Comparison of ENCODE assay signal across 22 cellular contexts in genomic region chr10:34372509-34372908, GRCh38.
DNase-seq lines count a peak whose midpoint lies in the region; ATAC-seq, FAIRE-seq and TF ChIP-seq lines count a peak whose summit lies in the region.
"Had no signal": no experiment of that assay in that cellular context is flagged by ENCODE, and none has a peak within 500 bp of the region (broad histone marks: within the 10 kb centered on the region; RNA-seq: fewer than 3 reads in every experiment).

No MANE protein-coding gene starts in this region.

- no peak overlapping the region for H3K23ac ChIP-seq in IMR-90 (ENCODE audit: low read depth, low read length)

- H3K27me3 Mint-ChIP-seq in activated CD4-positive, alpha-beta T cell treated with anti-CD3 and anti-CD28 coated beads, Interleukin-2, amount 10 ng/mL, durations not matched to agents 7 days and 5 days, result no peaks in the 10 kb centered on the region
- H3K27me3 Mint-ChIP-seq: CD4-positive, alpha-beta T cell had no signal

- DNase-seq in HepG2 (ENCODE audit: low spot score) (no peak), right lobe of liver (no peak), IMR-90 (no peak), AML-193 (lab: John Stamatoyannopoulos, UW) (no peak), NCI-H146 treated with DMSO at 0.1 percent for 48 hours (lab: John Stamatoyannopoulos, UW; ENCODE audit: unreplicated experiment) (no peak)
- no peak for DNase-seq in activated CD4-positive, alpha-beta T cell treated with anti-CD3 and anti-CD28 coated beads, Interleukin-2, amount 10 ng/mL, durations not matched to agents 7 days and 5 days
- DNase-seq: ACHN; Calu3; CD4-positive, alpha-beta T cell; COR-L47; DMS53; DMS79 treated with DMSO at 0.1 percent for 48 hours; GF-D8; H7; HCEC 1CT had no signal

- no peaks in the 10 kb centered on the region for H3K4me1 ChIP-seq in HepG2 (ENCODE audit: insufficient read depth, low read length)
- H3K4me1 ChIP-seq in right lobe of liver, result no peaks in the 10 kb centered on the region
- peaks cover 35% of the 10 kb centered on the region for H3K4me1 ChIP-seq in HUES48 (ENCODE audit: control insufficient read depth, insufficient read depth, low read length)
- no peaks in the 10 kb centered on the region for H3K4me1 ChIP-seq in IMR-90 (ENCODE audit: control insufficient read depth, insufficient read depth, low read length)

- H2BK120ac ChIP-seq in IMR-90 (ENCODE audit: low read depth, low read length), result no peak overlapping the region

- no peak overlapping the region for H2BK15ac ChIP-seq in IMR-90 (ENCODE audit: low read depth, low read length)

- CTCF ChIA-PET in HepG2 (lab: Yijun Ruan, JAX; ENCODE audit: low intra/inter-chr PET ratio, low total read pairs) (no interaction called here), IMR-90 (lab: Yijun Ruan, JAX) (interaction anchor here (0.8 kb wide), 1 partner anchor 270 kb away, joined by 4 read pairs; no protein-coding TSS in a partner anchor)
- CTCF ChIA-PET in activated CD4-positive, alpha-beta T cell treated with anti-CD3 and anti-CD28 coated beads, Interleukin-2, amount 10 ng/mL, durations not matched to agents 7 days and 5 days (lab: Charles Lee), result no interaction called here

- no peak overlapping the region for H3K4ac ChIP-seq in IMR-90 (ENCODE audit: low read depth, low read length)

- H3K27me3 ChIP-seq in HepG2 (ENCODE audit: control insufficient read depth in 1 of 2, insufficient read depth in 2 of 2, low read length in 2 of 2), result no peaks in the 10 kb centered on the region
- no peaks in the 10 kb centered on the region for H3K27me3 ChIP-seq in right lobe of liver
- H3K27me3 ChIP-seq in HUES48 (ENCODE audit: control insufficient read depth, insufficient read depth, low read length), result no peaks in the 10 kb centered on the region
- no peaks in the 10 kb centered on the region for H3K27me3 ChIP-seq in IMR-90 (ENCODE audit: control insufficient read depth, insufficient read depth, low read length)

- H3K9me3 Mint-ChIP-seq in activated CD4-positive, alpha-beta T cell treated with anti-CD3 and anti-CD28 coated beads, Interleukin-2, amount 10 ng/mL, durations not matched to agents 7 days and 5 days, result no peaks in the 10 kb centered on the region
- H3K9me3 Mint-ChIP-seq: CD4-positive, alpha-beta T cell had no signal

- no peak overlapping the region for H2BK20ac ChIP-seq in IMR-90 (ENCODE audit: low read depth, low read length)

- intact Hi-C loops in HepG2 (cut with micrococcal nuclease; ENCODE audit: unreplicated experiment) (no loop called here), right lobe of liver (cut with DNase I) (no loop called here), IMR-90 (cut with micrococcal nuclease) (loop anchor here (10.0 kb wide), 1 partner anchor 252 kb away; no protein-coding TSS in a partner anchor)

- POLR2A ChIA-PET in HepG2 (lab: Yijun Ruan, JAX), result no interaction called here
- POLR2A ChIA-PET in IMR-90 (lab: Charles Lee; ENCODE audit: unreplicated experiment), result no interaction called here
- POLR2A ChIA-PET in activated CD4-positive, alpha-beta T cell treated with anti-CD3 and anti-CD28 coated beads, Interleukin-2, amount 10 ng/mL, durations not matched to agents 7 days and 5 days (lab: Charles Lee), result no interaction called here

- H3K36me3 Mint-ChIP-seq in activated CD4-positive, alpha-beta T cell treated with anti-CD3 and anti-CD28 coated beads, Interleukin-2, amount 10 ng/mL, durations not matched to agents 7 days and 5 days (ENCODE audit: low read depth), result no peaks in the 10 kb centered on the region
- H3K36me3 Mint-ChIP-seq: CD14-positive monocyte had no signal

- H3K9ac ChIP-seq in HepG2 (ENCODE audit: insufficient read depth, low read depth, low read length) (no peak overlapping the region), HUES48 (ENCODE audit: low read depth, low read length) (no peak overlapping the region), IMR-90 (ENCODE audit: low read depth, low read length) (no peak overlapping the region)

- H3K4me1 Mint-ChIP-seq in activated CD4-positive, alpha-beta T cell treated with anti-CD3 and anti-CD28 coated beads, Interleukin-2, amount 10 ng/mL, durations not matched to agents 7 days and 5 days, result peaks cover 17% of the 10 kb centered on the region

- no peak overlapping the region for H3K27ac Mint-ChIP-seq in activated CD4-positive, alpha-beta T cell treated with anti-CD3 and anti-CD28 coated beads, Interleukin-2, amount 10 ng/mL, durations not matched to agents 7 days and 5 days
- H3K27ac Mint-ChIP-seq: CD14-positive monocyte; CD4-positive, alpha-beta T cell had no signal

- no peak overlapping the region for H4K8ac ChIP-seq in IMR-90 (ENCODE audit: low read depth in 2 of 2, low read length in 2 of 2)

- H2AFZ ChIP-seq in HepG2 (ENCODE audit: low read length), result no peak overlapping the region
- H2AFZ ChIP-seq in IMR-90 (replicated peaks; ENCODE audit: low read length, poor library complexity), result no peak overlapping the region

- no peaks in the 10 kb centered on the region for H3K79me1 ChIP-seq in IMR-90 (ENCODE audit: low read depth in 1 of 2, low read length in 2 of 2)

- H2AK5ac ChIP-seq in IMR-90 (ENCODE audit: low read depth, low read length), result no peak overlapping the region

- no TSS peak for BruUV-seq in HepG2 (replicated peaks; lab: Mats Ljungman, UMichigan)
- no TSS peak for BruUV-seq in IMR-90 (replicated peaks; lab: Mats Ljungman, UMichigan)

- in situ Hi-C loops in HepG2 (cut with HindIII; ENCODE audit: extremely low pct_ligation_motif_present, low pct_unique_long_range_greater_than_20kb), result no loop called here
- in situ Hi-C loops in IMR-90 (cut with MboI; ENCODE audit: low sequenced_read_pairs), result no loop called here

- H3K4me3 ChIP-seq in HepG2 (replicated peaks in 1 of 3; ENCODE audit: insufficient read depth in 1 of 3, low read depth in 2 of 3, low read length in 3 of 3) (no peak overlapping the region), right lobe of liver (no peak overlapping the region), HUES48 (ENCODE audit: low read depth, low read length) (no peak overlapping the region), IMR-90 (ENCODE audit: insufficient read depth, low read depth, low read length) (no peak overlapping the region)

- H3K27ac ChIP-seq in HepG2 (ENCODE audit: extremely low read length, insufficient read depth, low read length), result no peak overlapping the region
- H3K27ac ChIP-seq in right lobe of liver, result no peak overlapping the region
- H3K27ac ChIP-seq in HUES48 (ENCODE audit: low read depth, low read length), result peak overlapping the region; percentile 77
- H3K27ac ChIP-seq in IMR-90 (ENCODE audit: insufficient read depth, low read length), result no peak overlapping the region
- H3K27ac ChIP-seq: 22Rv1 had no signal

- H3K9me1 ChIP-seq in IMR-90 (ENCODE audit: insufficient read depth, low read length), result no peaks in the 10 kb centered on the region

- TF ChIP-seq CTCF in HepG2 (CRISPR knock-in tag; IDR thresholded peaks at IDR 0.05) (no peak), right lobe of liver (IDR thresholded peaks at IDR 0.05) (no peak), IMR-90 (conservative IDR thresholded peaks at IDR 0.05; ENCODE audit: low read depth, low read length) (no peak)

- H2BK5ac ChIP-seq in IMR-90 (ENCODE audit: low read depth, low read length, poor library complexity, severe bottlenecking), result no peak overlapping the region

- H4K5ac ChIP-seq in IMR-90 (ENCODE audit: low read depth, low read length), result no peak overlapping the region

- peaks cover under 1 to 33% of the 10 kb centered on the region in 2 experiments; a peak in 3 of 5 replicates for H3K36me3 ChIP-seq in HepG2 (replicated peaks in 1 of 2; ENCODE audit: control insufficient read depth in 1 of 2, insufficient read depth in 2 of 2, low read length in 2 of 2)
- no peaks in the 10 kb centered on the region for H3K36me3 ChIP-seq in right lobe of liver
- H3K36me3 ChIP-seq in HUES48 (ENCODE audit: control insufficient read depth, insufficient read depth, low read length), result no peaks in the 10 kb centered on the region
- 0 out of 2 replicates have a peak, but pooled peaks cover 4% of the 10 kb centered on the region for H3K36me3 ChIP-seq in IMR-90 (ENCODE audit: control insufficient read depth, insufficient read depth, low read length)

- H3K9me3 ChIP-seq in HepG2 (ENCODE audit: low read length), result no peaks in the 10 kb centered on the region
- H3K9me3 ChIP-seq in right lobe of liver, result no peaks in the 10 kb centered on the region
- H3K9me3 ChIP-seq in HUES48 (ENCODE audit: control insufficient read depth, insufficient read depth, low read length), result no peaks in the 10 kb centered on the region
- no peaks in the 10 kb centered on the region for H3K9me3 ChIP-seq in IMR-90 (ENCODE audit: control insufficient read depth, insufficient read depth, low read length)

- H3K18ac ChIP-seq in IMR-90 (ENCODE audit: low read depth, low read length), result no peak overlapping the region

- TF ChIP-seq RAD21 in HepG2 (CRISPR knock-in tag; IDR thresholded peaks at IDR 0.05) (no peak), IMR-90 (IDR thresholded peaks at IDR 0.05; ENCODE audit: low read length) (no peak)

- ATAC-seq in HepG2 (no peak), right lobe of liver (no peak), IMR-90 (ENCODE audit: low read depth) (no peak)

- no peak for TF ChIP-seq EP300 in HepG2 (IDR thresholded peaks at IDR 0.05; ENCODE audit: low read depth in 2 of 2, low read length in 2 of 2)
- TF ChIP-seq EP300 in HepG2 (CRISPR knock-in tag; IDR thresholded peaks at IDR 0.05; ENCODE audit: borderline replicate concordance), result no peak

- no peak overlapping the region for H3K4me3 Mint-ChIP-seq in activated CD4-positive, alpha-beta T cell treated with anti-CD3 and anti-CD28 coated beads, Interleukin-2, amount 10 ng/mL, durations not matched to agents 7 days and 5 days
- H3K4me3 Mint-ChIP-seq: CD14-positive monocyte; CD4-positive, alpha-beta T cell had no signal

- no peak overlapping the region for H2AK9ac ChIP-seq in IMR-90 (replicated peaks; ENCODE audit: low read depth, low read length, poor library complexity)

- H4K20me1 ChIP-seq in HepG2 (ENCODE audit: insufficient read depth, low read length) (no peaks in the 10 kb centered on the region), IMR-90 (ENCODE audit: insufficient read depth, low read length) (no peaks in the 10 kb centered on the region)

- H4K91ac ChIP-seq in IMR-90 (ENCODE audit: insufficient read depth, low read depth, low read length), result no peak overlapping the region

- no peak for FAIRE-seq in HepG2 (lab: Jason Lieb, UNC)
- FAIRE-seq: A204.1, GM12891, GM18507, H1 had no signal

- no peak overlapping the region for H3K56ac ChIP-seq in IMR-90 (ENCODE audit: extremely low read depth, insufficient read depth, low read length)

- dilution Hi-C loops in IMR-90 (cut with HindIII; ENCODE audit: low sequenced_read_pairs, unreplicated experiment), result no loop called here

- H3K4me2 ChIP-seq in HepG2 (ENCODE audit: low read depth, low read length) (no peak overlapping the region), IMR-90 (ENCODE audit: low read depth, low read length) (no peak overlapping the region)

- TF ChIP-seq POLR2A in HepG2 (IDR thresholded peaks at IDR 0.05; ENCODE audit: insufficient read depth in 1 of 2, low read depth in 2 of 2, low read length in 2 of 2) (no peak), right lobe of liver (IDR thresholded peaks at IDR 0.05) (no peak), IMR-90 (IDR thresholded peaks at IDR 0.05; ENCODE audit: low read depth, low read length) (no peak)

- H3K14ac ChIP-seq in IMR-90 (replicated peaks; ENCODE audit: low read depth, low read length), result no peak overlapping the region

- no peaks in the 10 kb centered on the region for H3K79me2 ChIP-seq in HepG2 (ENCODE audit: insufficient read depth, low read length)

TF ChIP-seq in IMR-90, 13 proteins besides CTCF, POLR2A, EP300 and RAD21 (continues in another document):
- TF ChIP-seq MAFK (IDR thresholded peaks at IDR 0.05; ENCODE audit: low read depth, low read length), result peak; percentile 44
